In the genomic region with DNA sequence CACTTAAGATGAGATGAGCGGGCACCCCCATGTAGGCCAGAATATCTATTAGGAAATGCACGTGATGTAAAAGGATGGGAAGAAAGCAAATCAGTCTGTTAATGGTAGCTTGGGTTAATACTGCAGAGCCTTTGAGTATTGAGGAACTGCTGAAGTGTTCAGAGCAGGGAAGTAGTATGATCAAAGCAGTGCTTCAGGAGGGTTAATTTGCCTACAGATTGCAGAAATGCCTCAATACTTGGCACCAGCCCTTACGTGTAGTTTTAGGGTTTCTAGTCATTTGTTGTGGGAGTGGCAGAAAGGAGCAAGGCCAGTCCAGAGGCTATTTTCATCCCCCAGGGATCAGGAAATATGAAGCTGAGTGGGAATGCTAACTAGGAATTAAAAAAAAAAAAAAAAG, we compare ENCODE assay signal across 9 cellular contexts. TPM values are rescaled to one million over a fixed set of nuclear protein-coding genes. Genes with fewer than 3 reads are reported as not detected.
A peak's percentile ranks its signal among the peaks of the same experiment; 100 is the strongest.
DNase-seq lines count a peak whose midpoint lies in the region; ATAC-seq and TF ChIP-seq lines count a peak whose summit lies in the region.
"Had no signal": no experiment of that assay in that cellular context is flagged by ENCODE, and none has a peak within 500 bp of the region (broad histone marks: within the 10 kb centered on the region; RNA-seq: fewer than 3 reads in every experiment).

No MANE protein-coding gene starts in this region.

- H3K9me3 Mint-ChIP-seq in T-helper 2 cell treated with Interferon-gamma antibody and Interleukin-4, amounts not matched to agents 5 μg/mL and 100 μg/mL, for 36 hours, result no peaks in the 10 kb centered on the region

- H3K4me1 ChIP-seq in neutrophil (ENCODE audit: control insufficient read depth in 1 of 2, insufficient read depth in 1 of 2, low read depth in 1 of 2, low read length in 1 of 2) (peaks cover 0 to 12% of the 10 kb centered on the region in 2 experiments), body of pancreas (peaks cover 47% of the 10 kb centered on the region)

- peaks cover 45% of the 10 kb centered on the region for H3K4me1 Mint-ChIP-seq in T-helper 2 cell treated with Interferon-gamma antibody and Interleukin-4, amounts not matched to agents 5 μg/mL and 100 μg/mL, for 36 hours (ENCODE audit: low read depth)

- ATAC-seq in HG02623 (IDR thresholded peaks at IDR 0.05; ENCODE audit: unreplicated experiment), result peak; percentile 76
- no peak for ATAC-seq in body of pancreas
- ATAC-seq: A549 had no signal

- H3K27ac ChIP-seq in neutrophil (peak overlapping the region; percentile 45), body of pancreas (peak overlapping the region in 1 of 4 donors; percentile 14)

- no peaks in the 10 kb centered on the region for H3K27me3 Mint-ChIP-seq in T-helper 2 cell treated with Interferon-gamma antibody and Interleukin-4, amounts not matched to agents 5 μg/mL and 100 μg/mL, for 36 hours (ENCODE audit: low read depth)

- peaks cover 27% of the 10 kb centered on the region for H3K36me3 Mint-ChIP-seq in T-helper 2 cell treated with Interferon-gamma antibody and Interleukin-4, amounts not matched to agents 5 μg/mL and 100 μg/mL, for 36 hours (ENCODE audit: low read depth)

- H3K4me3 ChIP-seq in neutrophil (ENCODE audit: low read depth in 1 of 2, low read length in 1 of 2) (no peak overlapping the region), body of pancreas (no peak overlapping the region)
- H3K4me3 ChIP-seq: A549 had no signal

- no peak for TF ChIP-seq CTCF in neutrophil (IDR thresholded peaks at IDR 0.05)
- no peak for TF ChIP-seq CTCF in body of pancreas (IDR thresholded peaks at IDR 0.05)

- TF ChIP-seq POLR2A in body of pancreas (IDR thresholded peaks at IDR 0.05), result no peak

- no peaks in the 10 kb centered on the region for H3K27me3 ChIP-seq in neutrophil
- H3K27me3 ChIP-seq in body of pancreas, result no peaks in the 10 kb centered on the region

- intact Hi-C loops in body of pancreas (cut with DNase I), result no loop called here

- peak overlapping the region; percentile 40 for H3K4me3 Mint-ChIP-seq in T-helper 2 cell treated with Interferon-gamma antibody and Interleukin-4, amounts not matched to agents 5 μg/mL and 100 μg/mL, for 36 hours

- peaks cover 17% of the 10 kb centered on the region for H3K36me3 ChIP-seq in neutrophil
- H3K36me3 ChIP-seq in body of pancreas (replicated peaks in 1 of 2; ENCODE audit: insufficient read depth in 1 of 2, low read depth in 2 of 2), result no peaks in the 10 kb centered on the region

- WGBS in body of pancreas, 2 donors, result 50 to 58% methylated on average over 3 of the region's 3 CpGs

- no peaks in the 10 kb centered on the region for H3K9me3 ChIP-seq in neutrophil
- no peaks in the 10 kb centered on the region for H3K9me3 ChIP-seq in body of pancreas
- H3K9me3 ChIP-seq: A549 had no signal

- DNase-seq in T-helper 2 cell treated with Interferon-gamma antibody and Interleukin-4, amounts not matched to agents 5 μg/mL and 100 μg/mL, for 36 hours (ENCODE audit: low spot score), result no peak
- DNase-seq in T-helper 2 cell (no peak), NOMO-1 treated with dmso at 0.1 percent for 144 hours (lab: John Stamatoyannopoulos, UW; ENCODE audit: unreplicated experiment) (peak; percentile 5), body of pancreas (no peak), NCI-H524 treated with DMSO at 0.1 percent for 48 hours (lab: John Stamatoyannopoulos, UW) (no peak), GM19240 (ENCODE audit: insufficient read length, low spot score) (no peak)

- H3K27ac Mint-ChIP-seq in T-helper 2 cell treated with Interferon-gamma antibody and Interleukin-4, amounts not matched to agents 5 μg/mL and 100 μg/mL, for 36 hours, result peak overlapping the region; percentile 61

RNA-seq across cellular contexts. Expression of gene ZFX, which starts 19.7 kb away (rescaled TPM):
- 10 to 100 TPM; 23.4 to 28.3 TPM for total RNA-seq in body of pancreas
